Comparison of ENCODE assay signal across 1 cellular context in the genomic region with DNA sequence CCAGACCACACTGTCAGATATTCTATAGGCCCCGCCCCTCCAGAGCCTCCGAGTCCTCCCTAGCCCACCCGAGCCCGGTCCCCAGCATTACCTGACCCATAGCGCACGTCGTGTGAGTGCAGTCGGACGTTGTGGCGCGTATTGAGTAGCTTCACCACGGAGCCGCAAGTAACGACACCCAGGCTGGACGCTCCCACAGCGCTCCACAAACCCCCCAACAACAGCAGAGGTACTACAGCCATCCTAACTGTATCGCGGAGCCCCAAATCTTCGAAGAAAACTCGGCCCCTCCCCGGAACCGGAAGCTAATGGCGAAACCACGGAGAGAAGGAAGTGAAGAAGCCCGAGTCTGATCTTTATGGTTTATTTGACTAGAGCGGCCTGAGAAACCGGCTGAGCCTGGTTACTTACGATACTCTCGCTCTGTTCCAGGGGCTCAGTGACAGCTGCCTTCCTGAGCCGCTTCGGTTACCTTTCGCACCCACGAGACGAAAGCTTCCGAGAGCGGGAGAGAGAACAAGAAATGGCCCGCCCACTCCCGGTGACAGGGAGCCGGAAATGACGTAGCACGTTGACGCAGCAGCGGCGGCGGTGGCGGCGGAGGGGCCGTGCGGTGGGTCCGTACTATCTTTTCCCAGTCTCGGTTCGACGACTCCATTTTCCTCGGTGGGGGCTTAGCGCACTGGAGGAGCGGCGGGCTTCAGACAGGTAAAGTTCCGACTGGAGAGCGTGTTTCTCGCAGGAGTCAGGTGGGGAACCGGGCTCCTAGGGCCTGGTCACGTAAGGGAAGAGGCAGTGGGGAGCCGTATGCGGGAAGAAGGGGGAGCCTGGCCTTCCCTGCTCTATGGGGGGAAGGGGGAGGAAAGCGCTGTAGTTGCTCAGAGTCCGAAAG.
A peak's percentile ranks its signal among the peaks of the same experiment; 100 is the strongest.
TF ChIP-seq lines count a peak whose summit lies in the region.

A gene with protein sequence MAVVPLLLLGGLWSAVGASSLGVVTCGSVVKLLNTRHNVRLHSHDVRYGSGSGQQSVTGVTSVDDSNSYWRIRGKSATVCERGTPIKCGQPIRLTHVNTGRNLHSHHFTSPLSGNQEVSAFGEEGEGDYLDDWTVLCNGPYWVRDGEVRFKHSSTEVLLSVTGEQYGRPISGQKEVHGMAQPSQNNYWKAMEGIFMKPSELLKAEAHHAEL (minus strand): TSS at position 272 of the 892 bp plus-strand sequence. CDS start 30 bp downstream, at position 242.
A gene (plus strand): TSS at position 571 of the 892 bp plus-strand sequence. CDS start 11,197 bp downstream, outside the sequence.

TF ChIP-seq in H1, 55 proteins besides CTCF, POLR2A, EP300 and RAD21 (continued from another document):
- TF ChIP-seq RBBP5 (IDR thresholded peaks at IDR 0.05; ENCODE audit: borderline replicate concordance, low read depth, low read length) (peak; percentile 82), TAF7 (optimal IDR thresholded peaks at IDR 0.05; ENCODE audit: borderline replicate concordance, low read depth, low read length) (peak; percentile 30), FOSL1 (IDR thresholded peaks at IDR 0.05; ENCODE audit: insufficient read depth, low read depth, low read length) (no peak), YY1 (IDR thresholded peaks at IDR 0.05; ENCODE audit: low read depth, low read length) (peak; percentile 47; the same call in 1 of the 2 replicates), SP1 (IDR thresholded peaks at IDR 0.05; ENCODE audit: low read depth, low read length) (no peak), KDM4A (IDR thresholded peaks at IDR 0.05; ENCODE audit: low read depth, low read length, severe bottlenecking) (peak; percentile 86), NRF1 (IDR thresholded peaks at IDR 0.05; ENCODE audit: low read depth, low read length) (no peak), JUN (IDR thresholded peaks at IDR 0.05; ENCODE audit: low read depth, low read length) (no peak), SAP30 (IDR thresholded peaks at IDR 0.05; ENCODE audit: insufficient read depth, insufficient replicate concordance, low read length) (peak; percentile 47), ZNF274 (IDR thresholded peaks at IDR 0.05; ENCODE audit: borderline replicate concordance, extremely low read depth, low read length) (no peak), SIRT6 (IDR thresholded peaks at IDR 0.05; ENCODE audit: low read length) (no peak), SRF (IDR thresholded peaks at IDR 0.05; ENCODE audit: low read depth, low read length) (no peak), RFX5 (IDR thresholded peaks at IDR 0.05; ENCODE audit: borderline replicate concordance, low read depth, low read length) (no peak; the same call in 1 of the 2 replicates), MAFK (IDR thresholded peaks at IDR 0.05; ENCODE audit: low read depth, low read length) (no peak), TAF1 (IDR thresholded peaks at IDR 0.05; ENCODE audit: low read depth, low read length) (peak; percentile 82), SIN3A (conservative IDR thresholded peaks at IDR 0.05 in 1 of 2, IDR thresholded peaks at IDR 0.05 in 1 of 2; ENCODE audit: low read depth in 1 of 2, low read length in 2 of 2) (peak; percentile 4 to 87; a peak in 2 of 4 replicates), CBX5 (IDR thresholded peaks at IDR 0.05; ENCODE audit: low read depth, low read length) (no peak), KDM5A (IDR thresholded peaks at IDR 0.05; ENCODE audit: low read length) (peak; percentile 56; the same call in 1 of the 2 replicates), GABPA (IDR thresholded peaks at IDR 0.05; ENCODE audit: borderline replicate concordance, insufficient read depth, low read length) (peak; percentile 81; the same call in 1 of the 2 replicates), NANOG (IDR thresholded peaks at IDR 0.05; ENCODE audit: insufficient read depth, low read depth, low read length, poor library complexity, severe bottlenecking) (no peak), BCL11A (IDR thresholded peaks at IDR 0.05; ENCODE audit: low read depth in 2 of 2, low read length in 2 of 2) (no peak), EGR1 (IDR thresholded peaks at IDR 0.05; ENCODE audit: borderline replicate concordance, low read depth, low read length) (no peak; the same call in 1 of the 2 replicates), CBX8 (IDR thresholded peaks at IDR 0.05; ENCODE audit: borderline replicate concordance, low read depth, low read length) (no peak), BACH1 (IDR thresholded peaks at IDR 0.05; ENCODE audit: low read length) (no peak), CREB1 (IDR thresholded peaks at IDR 0.05) (peak; percentile 94), SP2 (IDR thresholded peaks at IDR 0.05; ENCODE audit: low read length) (peak; percentile 12; the same call in 1 of the 2 replicates), TCF12 (IDR thresholded peaks at IDR 0.05; ENCODE audit: low read depth, low read length) (no peak), KDM1A (IDR thresholded peaks at IDR 0.05; ENCODE audit: borderline replicate concordance, low read length) (no peak), POLR2AphosphoS5 (IDR thresholded peaks at IDR 0.05; ENCODE audit: low read depth, low read length) (peak; percentile 79), HDAC2 (IDR thresholded peaks at IDR 0.05; ENCODE audit: borderline replicate concordance in 1 of 2, low read depth in 2 of 2, low read length in 2 of 2) (0 out of 4 replicates have a peak, but pooled peaks have one; percentile 11 to 86)
- TF ChIP-seq, protein P1, sequence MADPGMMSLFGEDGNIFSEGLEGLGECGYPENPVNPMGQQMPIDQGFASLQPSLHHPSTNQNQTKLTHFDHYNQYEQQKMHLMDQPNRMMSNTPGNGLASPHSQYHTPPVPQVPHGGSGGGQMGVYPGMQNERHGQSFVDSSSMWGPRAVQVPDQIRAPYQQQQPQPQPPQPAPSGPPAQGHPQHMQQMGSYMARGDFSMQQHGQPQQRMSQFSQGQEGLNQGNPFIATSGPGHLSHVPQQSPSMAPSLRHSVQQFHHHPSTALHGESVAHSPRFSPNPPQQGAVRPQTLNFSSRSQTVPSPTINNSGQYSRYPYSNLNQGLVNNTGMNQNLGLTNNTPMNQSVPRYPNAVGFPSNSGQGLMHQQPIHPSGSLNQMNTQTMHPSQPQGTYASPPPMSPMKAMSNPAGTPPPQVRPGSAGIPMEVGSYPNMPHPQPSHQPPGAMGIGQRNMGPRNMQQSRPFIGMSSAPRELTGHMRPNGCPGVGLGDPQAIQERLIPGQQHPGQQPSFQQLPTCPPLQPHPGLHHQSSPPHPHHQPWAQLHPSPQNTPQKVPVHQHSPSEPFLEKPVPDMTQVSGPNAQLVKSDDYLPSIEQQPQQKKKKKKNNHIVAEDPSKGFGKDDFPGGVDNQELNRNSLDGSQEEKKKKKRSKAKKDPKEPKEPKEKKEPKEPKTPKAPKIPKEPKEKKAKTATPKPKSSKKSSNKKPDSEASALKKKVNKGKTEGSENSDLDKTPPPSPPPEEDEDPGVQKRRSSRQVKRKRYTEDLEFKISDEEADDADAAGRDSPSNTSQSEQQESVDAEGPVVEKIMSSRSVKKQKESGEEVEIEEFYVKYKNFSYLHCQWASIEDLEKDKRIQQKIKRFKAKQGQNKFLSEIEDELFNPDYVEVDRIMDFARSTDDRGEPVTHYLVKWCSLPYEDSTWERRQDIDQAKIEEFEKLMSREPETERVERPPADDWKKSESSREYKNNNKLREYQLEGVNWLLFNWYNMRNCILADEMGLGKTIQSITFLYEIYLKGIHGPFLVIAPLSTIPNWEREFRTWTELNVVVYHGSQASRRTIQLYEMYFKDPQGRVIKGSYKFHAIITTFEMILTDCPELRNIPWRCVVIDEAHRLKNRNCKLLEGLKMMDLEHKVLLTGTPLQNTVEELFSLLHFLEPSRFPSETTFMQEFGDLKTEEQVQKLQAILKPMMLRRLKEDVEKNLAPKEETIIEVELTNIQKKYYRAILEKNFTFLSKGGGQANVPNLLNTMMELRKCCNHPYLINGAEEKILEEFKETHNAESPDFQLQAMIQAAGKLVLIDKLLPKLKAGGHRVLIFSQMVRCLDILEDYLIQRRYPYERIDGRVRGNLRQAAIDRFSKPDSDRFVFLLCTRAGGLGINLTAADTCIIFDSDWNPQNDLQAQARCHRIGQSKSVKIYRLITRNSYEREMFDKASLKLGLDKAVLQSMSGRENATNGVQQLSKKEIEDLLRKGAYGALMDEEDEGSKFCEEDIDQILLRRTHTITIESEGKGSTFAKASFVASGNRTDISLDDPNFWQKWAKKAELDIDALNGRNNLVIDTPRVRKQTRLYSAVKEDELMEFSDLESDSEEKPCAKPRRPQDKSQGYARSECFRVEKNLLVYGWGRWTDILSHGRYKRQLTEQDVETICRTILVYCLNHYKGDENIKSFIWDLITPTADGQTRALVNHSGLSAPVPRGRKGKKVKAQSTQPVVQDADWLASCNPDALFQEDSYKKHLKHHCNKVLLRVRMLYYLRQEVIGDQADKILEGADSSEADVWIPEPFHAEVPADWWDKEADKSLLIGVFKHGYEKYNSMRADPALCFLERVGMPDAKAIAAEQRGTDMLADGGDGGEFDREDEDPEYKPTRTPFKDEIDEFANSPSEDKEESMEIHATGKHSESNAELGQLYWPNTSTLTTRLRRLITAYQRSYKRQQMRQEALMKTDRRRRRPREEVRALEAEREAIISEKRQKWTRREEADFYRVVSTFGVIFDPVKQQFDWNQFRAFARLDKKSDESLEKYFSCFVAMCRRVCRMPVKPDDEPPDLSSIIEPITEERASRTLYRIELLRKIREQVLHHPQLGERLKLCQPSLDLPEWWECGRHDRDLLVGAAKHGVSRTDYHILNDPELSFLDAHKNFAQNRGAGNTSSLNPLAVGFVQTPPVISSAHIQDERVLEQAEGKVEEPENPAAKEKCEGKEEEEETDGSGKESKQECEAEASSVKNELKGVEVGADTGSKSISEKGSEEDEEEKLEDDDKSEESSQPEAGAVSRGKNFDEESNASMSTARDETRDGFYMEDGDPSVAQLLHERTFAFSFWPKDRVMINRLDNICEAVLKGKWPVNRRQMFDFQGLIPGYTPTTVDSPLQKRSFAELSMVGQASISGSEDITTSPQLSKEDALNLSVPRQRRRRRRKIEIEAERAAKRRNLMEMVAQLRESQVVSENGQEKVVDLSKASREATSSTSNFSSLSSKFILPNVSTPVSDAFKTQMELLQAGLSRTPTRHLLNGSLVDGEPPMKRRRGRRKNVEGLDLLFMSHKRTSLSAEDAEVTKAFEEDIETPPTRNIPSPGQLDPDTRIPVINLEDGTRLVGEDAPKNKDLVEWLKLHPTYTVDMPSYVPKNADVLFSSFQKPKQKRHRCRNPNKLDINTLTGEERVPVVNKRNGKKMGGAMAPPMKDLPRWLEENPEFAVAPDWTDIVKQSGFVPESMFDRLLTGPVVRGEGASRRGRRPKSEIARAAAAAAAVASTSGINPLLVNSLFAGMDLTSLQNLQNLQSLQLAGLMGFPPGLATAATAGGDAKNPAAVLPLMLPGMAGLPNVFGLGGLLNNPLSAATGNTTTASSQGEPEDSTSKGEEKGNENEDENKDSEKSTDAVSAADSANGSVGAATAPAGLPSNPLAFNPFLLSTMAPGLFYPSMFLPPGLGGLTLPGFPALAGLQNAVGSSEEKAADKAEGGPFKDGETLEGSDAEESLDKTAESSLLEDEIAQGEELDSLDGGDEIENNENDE (IDR thresholded peaks at IDR 0.05; ENCODE audit: insufficient replicate concordance, low read length) = no peak
- TF ChIP-seq, protein P2, sequence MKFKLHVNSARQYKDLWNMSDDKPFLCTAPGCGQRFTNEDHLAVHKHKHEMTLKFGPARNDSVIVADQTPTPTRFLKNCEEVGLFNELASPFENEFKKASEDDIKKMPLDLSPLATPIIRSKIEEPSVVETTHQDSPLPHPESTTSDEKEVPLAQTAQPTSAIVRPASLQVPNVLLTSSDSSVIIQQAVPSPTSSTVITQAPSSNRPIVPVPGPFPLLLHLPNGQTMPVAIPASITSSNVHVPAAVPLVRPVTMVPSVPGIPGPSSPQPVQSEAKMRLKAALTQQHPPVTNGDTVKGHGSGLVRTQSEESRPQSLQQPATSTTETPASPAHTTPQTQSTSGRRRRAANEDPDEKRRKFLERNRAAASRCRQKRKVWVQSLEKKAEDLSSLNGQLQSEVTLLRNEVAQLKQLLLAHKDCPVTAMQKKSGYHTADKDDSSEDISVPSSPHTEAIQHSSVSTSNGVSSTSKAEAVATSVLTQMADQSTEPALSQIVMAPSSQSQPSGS (IDR thresholded peaks at IDR 0.05; ENCODE audit: low read length) = no peak; the same call in 1 of the 2 replicates
- TF ChIP-seq, protein P3, sequence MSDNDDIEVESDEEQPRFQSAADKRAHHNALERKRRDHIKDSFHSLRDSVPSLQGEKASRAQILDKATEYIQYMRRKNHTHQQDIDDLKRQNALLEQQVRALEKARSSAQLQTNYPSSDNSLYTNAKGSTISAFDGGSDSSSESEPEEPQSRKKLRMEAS (IDR thresholded peaks at IDR 0.05) = peak; percentile 48; the same call in 1 of the 2 replicates
- TF ChIP-seq, protein P4, sequence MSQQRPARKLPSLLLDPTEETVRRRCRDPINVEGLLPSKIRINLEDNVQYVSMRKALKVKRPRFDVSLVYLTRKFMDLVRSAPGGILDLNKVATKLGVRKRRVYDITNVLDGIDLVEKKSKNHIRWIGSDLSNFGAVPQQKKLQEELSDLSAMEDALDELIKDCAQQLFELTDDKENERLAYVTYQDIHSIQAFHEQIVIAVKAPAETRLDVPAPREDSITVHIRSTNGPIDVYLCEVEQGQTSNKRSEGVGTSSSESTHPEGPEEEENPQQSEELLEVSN (IDR thresholded peaks at IDR 0.05) = no peak
- TF ChIP-seq, protein P5, sequence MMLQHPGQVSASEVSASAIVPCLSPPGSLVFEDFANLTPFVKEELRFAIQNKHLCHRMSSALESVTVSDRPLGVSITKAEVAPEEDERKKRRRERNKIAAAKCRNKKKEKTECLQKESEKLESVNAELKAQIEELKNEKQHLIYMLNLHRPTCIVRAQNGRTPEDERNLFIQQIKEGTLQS (IDR thresholded peaks at IDR 0.05; ENCODE audit: insufficient read depth, low read depth, low read length) = no peak
